Comparison of ENCODE assay signal across 1 cellular context in genomic region chr21:41817228-41817627, GRCh38.
TF ChIP-seq lines count a peak whose summit lies in the region.

No MANE protein-coding gene starts in this region.

TF ChIP-seq in H1, 55 proteins besides CTCF, POLR2A, EP300 and RAD21:
- TF ChIP-seq FOSL1 (IDR thresholded peaks at IDR 0.05; ENCODE audit: insufficient read depth, low read depth, low read length) (no peak), TBP (IDR thresholded peaks at IDR 0.05; ENCODE audit: low read depth, low read length) (no peak), KDM4A (IDR thresholded peaks at IDR 0.05; ENCODE audit: low read depth, low read length, severe bottlenecking) (no peak), BRCA1 (IDR thresholded peaks at IDR 0.05; ENCODE audit: low read depth, low read length) (no peak), HDAC6 (IDR thresholded peaks at IDR 0.05; ENCODE audit: low read depth, low read length) (no peak), SRF (IDR thresholded peaks at IDR 0.05; ENCODE audit: low read depth, low read length) (no peak), CBX5 (IDR thresholded peaks at IDR 0.05; ENCODE audit: low read depth, low read length) (no peak), POU5F1 (IDR thresholded peaks at IDR 0.05; ENCODE audit: low read depth, low read length) (no peak), NANOG (IDR thresholded peaks at IDR 0.05; ENCODE audit: insufficient read depth, low read depth, low read length, poor library complexity, severe bottlenecking) (no peak)
- TF ChIP-seq, protein P1, sequence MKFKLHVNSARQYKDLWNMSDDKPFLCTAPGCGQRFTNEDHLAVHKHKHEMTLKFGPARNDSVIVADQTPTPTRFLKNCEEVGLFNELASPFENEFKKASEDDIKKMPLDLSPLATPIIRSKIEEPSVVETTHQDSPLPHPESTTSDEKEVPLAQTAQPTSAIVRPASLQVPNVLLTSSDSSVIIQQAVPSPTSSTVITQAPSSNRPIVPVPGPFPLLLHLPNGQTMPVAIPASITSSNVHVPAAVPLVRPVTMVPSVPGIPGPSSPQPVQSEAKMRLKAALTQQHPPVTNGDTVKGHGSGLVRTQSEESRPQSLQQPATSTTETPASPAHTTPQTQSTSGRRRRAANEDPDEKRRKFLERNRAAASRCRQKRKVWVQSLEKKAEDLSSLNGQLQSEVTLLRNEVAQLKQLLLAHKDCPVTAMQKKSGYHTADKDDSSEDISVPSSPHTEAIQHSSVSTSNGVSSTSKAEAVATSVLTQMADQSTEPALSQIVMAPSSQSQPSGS (IDR thresholded peaks at IDR 0.05; ENCODE audit: low read length): no peak
